In the genomic region with DNA sequence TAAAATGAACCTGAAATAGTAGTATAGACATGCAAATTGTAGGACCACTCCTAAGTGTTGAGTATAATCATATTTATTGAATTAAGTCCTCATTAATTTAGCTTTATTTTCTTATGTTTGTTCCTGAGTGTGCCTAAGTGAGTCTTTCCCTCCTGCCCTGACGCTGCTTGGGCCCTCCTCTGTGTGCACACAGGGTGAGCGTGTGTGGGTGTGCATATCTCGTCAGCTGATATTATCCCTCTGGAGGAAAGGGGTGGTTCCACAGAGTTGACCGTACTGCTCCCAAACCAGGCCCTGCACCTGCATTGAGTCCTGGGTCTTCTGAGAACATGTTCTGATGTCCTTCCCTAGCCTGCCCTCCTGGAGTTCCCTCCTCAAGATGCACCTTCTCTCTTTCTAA, we compare ENCODE assay signal across 28 cellular contexts.
"Had no signal": no experiment of that assay in that cellular context is flagged by ENCODE, and none has a peak within 500 bp of the region (broad histone marks: within the 10 kb centered on the region; RNA-seq: fewer than 3 reads in every experiment).

No MANE protein-coding gene starts in this region.

- H3K27me3 ChIP-seq: pancreas, sigmoid colon, spleen, suprapubic skin, tibial nerve, upper lobe of left lung, vagina had no signal

- H3K36me3 ChIP-seq: pancreas, prostate gland, sigmoid colon, thoracic aorta, upper lobe of left lung, vagina had no signal

- H3K4me1 Mint-ChIP-seq: mesothelial cell of epicardium, nephron had no signal

- H3K4me1 ChIP-seq: prostate gland, suprapubic skin, tibial nerve, vagina had no signal

- DNase-seq: hypothalamus; immature natural killer cell; left ventricle myocardium inferior; mesendoderm; mucosa of descending colon; naive thymus-derived CD4-positive, alpha-beta T cell; nucleus accumbens; pancreas; posterior cingulate gyrus; retina; right cardiac atrium; sigmoid colon; small intestine; spleen; stimulated activated CD4-positive, alpha-beta T cell treated with anti-CD3 and anti-CD28 coated beads, Interleukin-4, amount 100 ng/mL, for 24 hours; stimulated activated naive CD4-positive, alpha-beta T cell; upper lobe of left lung had no signal

- H3K27me3 Mint-ChIP-seq: naive thymus-derived CD4-positive, alpha-beta T cell; stimulated activated naive CD8-positive, alpha-beta T cell treated with anti-CD3 and anti-CD28 coated beads, Interleukin-15, Interleukin-2, amounts not matched to agents 100 ng/mL and 50 ng/mL, for 24 hours had no signal

- H3K9me3 ChIP-seq: pancreas, prostate gland, sigmoid colon, suprapubic skin, thoracic aorta had no signal

- H3K27ac Mint-ChIP-seq: immature natural killer cell; mesothelial cell of epicardium; naive thymus-derived CD4-positive, alpha-beta T cell; nephron; stimulated activated effector memory CD8-positive, alpha-beta T cell treated with anti-CD3 and anti-CD28 coated beads, Interleukin-12 subunit alpha, Interleukin-12 subunit beta, amount 100 ng/mL, for 72 hours; stimulated activated naive CD8-positive, alpha-beta T cell treated with anti-CD3 and anti-CD28 coated beads, Interleukin-15, Interleukin-2, amounts not matched to agents 100 ng/mL and 50 ng/mL, for 24 hours had no signal

- H3K4me3 ChIP-seq: left ventricle myocardium inferior, lung, mucosa of descending colon, pancreas, prostate gland, sigmoid colon, spleen, suprapubic skin, thoracic aorta, tibial nerve, upper lobe of left lung, vagina had no signal

- H3K9me3 Mint-ChIP-seq: stimulated activated naive CD8-positive, alpha-beta T cell treated with anti-CD3 and anti-CD28 coated beads, Interleukin-15, Interleukin-2, amounts not matched to agents 100 ng/mL and 50 ng/mL, for 24 hours had no signal

- H3K4me3 Mint-ChIP-seq: immature natural killer cell; mesothelial cell of epicardium; naive thymus-derived CD4-positive, alpha-beta T cell; nephron; neural crest cell; stimulated activated effector memory CD8-positive, alpha-beta T cell treated with anti-CD3 and anti-CD28 coated beads, Interleukin-12 subunit alpha, Interleukin-12 subunit beta, amount 100 ng/mL, for 72 hours; stimulated activated naive CD8-positive, alpha-beta T cell treated with anti-CD3 and anti-CD28 coated beads, Interleukin-15, Interleukin-2, amounts not matched to agents 100 ng/mL and 50 ng/mL, for 24 hours had no signal

- H3K27ac ChIP-seq: left ventricle myocardium inferior, pancreas, prostate gland, sigmoid colon, spleen, suprapubic skin, thoracic aorta, tibial nerve, upper lobe of left lung, vagina had no signal
